Comparison of ENCODE assay signal across 10 cellular contexts in the genomic region with DNA sequence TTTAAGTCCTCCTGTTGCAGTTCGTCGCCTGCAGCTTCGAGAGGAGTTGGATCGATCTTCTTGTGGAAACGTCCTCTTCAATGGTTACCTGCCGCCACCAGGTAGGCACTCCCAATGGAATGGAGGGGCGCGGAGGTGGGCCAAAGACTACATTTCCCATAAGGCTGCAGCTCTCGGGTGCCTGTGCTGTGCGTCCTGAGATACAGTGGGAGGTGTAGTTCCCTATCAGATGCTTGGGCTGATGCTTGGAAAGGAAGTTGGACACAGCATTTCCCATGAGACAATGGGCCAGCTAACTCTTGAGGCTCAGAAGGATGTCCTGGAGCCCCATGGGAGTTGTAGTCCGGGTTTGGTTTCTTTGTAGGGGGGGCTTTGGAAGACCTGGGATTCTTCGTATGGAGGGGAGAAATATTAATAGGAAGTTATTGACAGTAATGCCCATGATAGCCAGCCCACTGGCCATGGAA. TPM values are rescaled to one million over a fixed set of nuclear protein-coding genes. Genes with fewer than 3 reads are reported as not detected.
A peak's percentile ranks its signal among the peaks of the same experiment; 100 is the strongest.
DNase-seq lines count a peak whose midpoint lies in the region; ATAC-seq and TF ChIP-seq lines count a peak whose summit lies in the region.
"Had no signal": no experiment of that assay in that cellular context is flagged by ENCODE, and none has a peak within 500 bp of the region (broad histone marks: within the 10 kb centered on the region; RNA-seq: fewer than 3 reads in every experiment).

No MANE protein-coding gene starts in this region.

- H3K9me3 ChIP-seq in left lung: no peaks in the 10 kb centered on the region

- DNase-seq in AG08395 (ENCODE audit: low spot score) (peak; percentile 9), GM12865 (ENCODE audit: low read depth) (peak; percentile 43), SK-N-DZ (ENCODE audit: low spot score) (peak; percentile 72), fibroblast of pulmonary artery (ENCODE audit: low read depth) (peak; percentile 58), left lung (no peak)
- DNase-seq in NK-92 treated with Interleukin-12 subunit alpha and Interleukin-12 subunit beta, amount 100 ng/mL, for 24 hours (lab: John Stamatoyannopoulos, UW): no peak
- no peak for DNase-seq in central memory CD4-positive, alpha-beta T cell
- DNase-seq: retina had no signal

- ATAC-seq in GM21825 (IDR thresholded peaks at IDR 0.05; ENCODE audit: unreplicated experiment): no peak
- ATAC-seq in left lung: no peak

- peaks cover 0 to 48% of the 10 kb centered on the region in 2 donors for H3K4me1 ChIP-seq in left lung

- peaks cover 0 to 45% of the 10 kb centered on the region in 2 donors for H3K36me3 ChIP-seq in left lung

- no peak overlapping the region for H3K4me3 ChIP-seq in GM12865 (ENCODE audit: low read depth, low read length)
- no peak overlapping the region for H3K4me3 ChIP-seq in fibroblast of pulmonary artery (replicated peaks; ENCODE audit: low read depth, low read length)
- H3K4me3 ChIP-seq in left lung: peak overlapping the region in 1 of 2 donors; percentile 9

- no peaks in the 10 kb centered on the region for H3K27me3 ChIP-seq in left lung
- H3K27me3 ChIP-seq: dorsolateral prefrontal cortex had no signal

- no peak overlapping the region for H3K27ac ChIP-seq in left lung
- H3K27ac ChIP-seq: dorsolateral prefrontal cortex had no signal

- intact Hi-C loops in left lung (cut with DNase I): no loop called here

- no peak for TF ChIP-seq CTCF in GM12865 (IDR thresholded peaks at IDR 0.05; ENCODE audit: insufficient read depth, low read depth, low read length, missing control alignments)
- TF ChIP-seq CTCF in fibroblast of pulmonary artery (IDR thresholded peaks at IDR 0.05; ENCODE audit: low read length, missing control alignments): no peak
- TF ChIP-seq CTCF in left lung (IDR thresholded peaks at IDR 0.05): no peak

RNA-seq across cellular contexts. Expression of gene SHKBP1, which starts 1.8 kb away (rescaled TPM):
- 58.1 and 70.1 TPM in 2 replicates for polyA plus RNA-seq in SK-N-DZ (2014; cell fraction: cytosol; rRNA removed)
- 75.2 and 81.7 TPM in 2 replicates for polyA plus RNA-seq in SK-N-DZ (2014; cell fraction: nucleus; rRNA removed)
- 100 to 1,000 TPM in 1 of 2 donors, 10 to 100 TPM in 1; 73.9 to 122 TPM for total RNA-seq in left lung

RNA-seq across cellular contexts. Expression of gene LTBP4, which starts 22.7 kb away (rescaled TPM):
- 29.0 and 34.3 TPM in 2 replicates for polyA plus RNA-seq in SK-N-DZ (2014; cell fraction: cytosol; rRNA removed)
- 273 and 335 TPM in 2 replicates for polyA plus RNA-seq in SK-N-DZ (2014; cell fraction: nucleus; rRNA removed)
- 100 to 1,000 TPM; 151 to 181 TPM for total RNA-seq in left lung

Comparison
In these comparisons a context has a peak if more than half of its experiments do, and no peak if none do; other contexts are left out.
1. DNase-seq: peak in AG08395 (single experiment), GM12865 (single experiment), SK-N-DZ (single experiment) and fibroblast of pulmonary artery (single experiment); none in NK-92 treated with Interleukin-12 subunit alpha and Interleukin-12 subunit beta, amount 100 ng/mL, for 24 hours (single experiment), central memory CD4-positive, alpha-beta T cell (single experiment) and left lung (0 of 2).